In the genomic region with DNA sequence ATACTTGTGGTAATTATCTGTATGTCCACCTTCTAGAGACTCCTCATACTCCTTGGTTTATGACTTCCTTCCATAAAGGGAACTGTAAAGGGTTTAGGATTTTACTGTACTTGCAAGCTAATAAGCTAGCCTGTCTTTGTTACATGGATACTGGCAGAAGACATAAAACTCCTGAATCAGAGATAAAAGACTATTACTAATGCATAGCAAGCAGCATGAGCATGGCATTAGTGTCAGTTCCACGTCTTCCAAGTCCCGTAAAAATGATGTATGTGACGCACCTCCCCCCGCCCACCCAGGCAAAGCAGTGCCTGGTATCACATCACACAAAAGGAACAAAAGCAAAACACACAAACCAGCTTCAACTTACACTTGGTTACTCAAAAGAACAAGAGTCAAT, we compare ENCODE assay signal across 1 cellular context.
A peak's percentile ranks its signal among the peaks of the same experiment; 100 is the strongest.
TF ChIP-seq lines count a peak whose summit lies in the region.

No MANE protein-coding gene starts in this region.

TF ChIP-seq in HEK293, 187 proteins besides CTCF, POLR2A, EP300 and RAD21 (continued from another document and continues in another):
- TF ChIP-seq, protein P1, sequence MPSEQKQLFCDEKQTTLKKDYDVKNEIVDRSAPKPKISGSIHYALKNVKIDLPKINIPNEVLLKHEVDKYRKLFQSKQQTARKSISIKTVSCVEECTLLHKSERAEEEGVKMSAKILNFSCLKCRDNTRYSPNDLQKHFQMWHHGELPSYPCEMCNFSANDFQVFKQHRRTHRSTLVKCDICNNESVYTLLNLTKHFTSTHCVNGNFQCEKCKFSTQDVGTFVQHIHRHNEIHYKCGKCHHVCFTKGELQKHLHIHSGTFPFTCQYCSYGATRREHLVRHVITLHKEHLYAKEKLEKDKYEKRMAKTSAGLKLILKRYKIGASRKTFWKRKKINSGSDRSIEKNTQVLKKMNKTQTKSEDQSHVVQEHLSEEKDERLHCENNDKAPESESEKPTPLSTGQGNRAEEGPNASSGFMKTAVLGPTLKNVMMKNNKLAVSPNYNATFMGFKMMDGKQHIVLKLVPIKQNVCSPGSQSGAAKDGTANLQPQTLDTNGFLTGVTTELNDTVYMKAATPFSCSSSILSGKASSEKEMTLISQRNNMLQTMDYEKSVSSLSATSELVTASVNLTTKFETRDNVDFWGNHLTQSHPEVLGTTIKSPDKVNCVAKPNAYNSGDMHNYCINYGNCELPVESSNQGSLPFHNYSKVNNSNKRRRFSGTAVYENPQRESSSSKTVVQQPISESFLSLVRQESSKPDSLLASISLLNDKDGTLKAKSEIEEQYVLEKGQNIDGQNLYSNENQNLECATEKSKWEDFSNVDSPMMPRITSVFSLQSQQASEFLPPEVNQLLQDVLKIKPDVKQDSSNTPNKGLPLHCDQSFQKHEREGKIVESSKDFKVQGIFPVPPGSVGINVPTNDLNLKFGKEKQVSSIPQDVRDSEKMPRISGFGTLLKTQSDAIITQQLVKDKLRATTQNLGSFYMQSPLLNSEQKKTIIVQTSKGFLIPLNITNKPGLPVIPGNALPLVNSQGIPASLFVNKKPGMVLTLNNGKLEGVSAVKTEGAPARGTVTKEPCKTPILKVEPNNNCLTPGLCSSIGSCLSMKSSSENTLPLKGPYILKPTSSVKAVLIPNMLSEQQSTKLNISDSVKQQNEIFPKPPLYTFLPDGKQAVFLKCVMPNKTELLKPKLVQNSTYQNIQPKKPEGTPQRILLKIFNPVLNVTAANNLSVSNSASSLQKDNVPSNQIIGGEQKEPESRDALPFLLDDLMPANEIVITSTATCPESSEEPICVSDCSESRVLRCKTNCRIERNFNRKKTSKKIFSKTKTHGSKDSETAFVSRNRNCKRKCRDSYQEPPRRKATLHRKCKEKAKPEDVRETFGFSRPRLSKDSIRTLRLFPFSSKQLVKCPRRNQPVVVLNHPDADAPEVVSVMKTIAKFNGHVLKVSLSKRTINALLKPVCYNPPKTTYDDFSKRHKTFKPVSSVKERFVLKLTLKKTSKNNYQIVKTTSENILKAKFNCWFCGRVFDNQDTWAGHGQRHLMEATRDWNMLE (tag by site-specific recombination; conservative IDR thresholded peaks at IDR 0.05; ENCODE audit: low read depth) = no peak
- TF ChIP-seq, protein P2, sequence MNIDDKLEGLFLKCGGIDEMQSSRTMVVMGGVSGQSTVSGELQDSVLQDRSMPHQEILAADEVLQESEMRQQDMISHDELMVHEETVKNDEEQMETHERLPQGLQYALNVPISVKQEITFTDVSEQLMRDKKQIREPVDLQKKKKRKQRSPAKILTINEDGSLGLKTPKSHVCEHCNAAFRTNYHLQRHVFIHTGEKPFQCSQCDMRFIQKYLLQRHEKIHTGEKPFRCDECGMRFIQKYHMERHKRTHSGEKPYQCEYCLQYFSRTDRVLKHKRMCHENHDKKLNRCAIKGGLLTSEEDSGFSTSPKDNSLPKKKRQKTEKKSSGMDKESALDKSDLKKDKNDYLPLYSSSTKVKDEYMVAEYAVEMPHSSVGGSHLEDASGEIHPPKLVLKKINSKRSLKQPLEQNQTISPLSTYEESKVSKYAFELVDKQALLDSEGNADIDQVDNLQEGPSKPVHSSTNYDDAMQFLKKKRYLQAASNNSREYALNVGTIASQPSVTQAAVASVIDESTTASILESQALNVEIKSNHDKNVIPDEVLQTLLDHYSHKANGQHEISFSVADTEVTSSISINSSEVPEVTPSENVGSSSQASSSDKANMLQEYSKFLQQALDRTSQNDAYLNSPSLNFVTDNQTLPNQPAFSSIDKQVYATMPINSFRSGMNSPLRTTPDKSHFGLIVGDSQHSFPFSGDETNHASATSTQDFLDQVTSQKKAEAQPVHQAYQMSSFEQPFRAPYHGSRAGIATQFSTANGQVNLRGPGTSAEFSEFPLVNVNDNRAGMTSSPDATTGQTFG (tag by site-specific recombination; IDR thresholded peaks at IDR 0.05; ENCODE audit: borderline replicate concordance) = no peak
- TF ChIP-seq, protein P3, sequence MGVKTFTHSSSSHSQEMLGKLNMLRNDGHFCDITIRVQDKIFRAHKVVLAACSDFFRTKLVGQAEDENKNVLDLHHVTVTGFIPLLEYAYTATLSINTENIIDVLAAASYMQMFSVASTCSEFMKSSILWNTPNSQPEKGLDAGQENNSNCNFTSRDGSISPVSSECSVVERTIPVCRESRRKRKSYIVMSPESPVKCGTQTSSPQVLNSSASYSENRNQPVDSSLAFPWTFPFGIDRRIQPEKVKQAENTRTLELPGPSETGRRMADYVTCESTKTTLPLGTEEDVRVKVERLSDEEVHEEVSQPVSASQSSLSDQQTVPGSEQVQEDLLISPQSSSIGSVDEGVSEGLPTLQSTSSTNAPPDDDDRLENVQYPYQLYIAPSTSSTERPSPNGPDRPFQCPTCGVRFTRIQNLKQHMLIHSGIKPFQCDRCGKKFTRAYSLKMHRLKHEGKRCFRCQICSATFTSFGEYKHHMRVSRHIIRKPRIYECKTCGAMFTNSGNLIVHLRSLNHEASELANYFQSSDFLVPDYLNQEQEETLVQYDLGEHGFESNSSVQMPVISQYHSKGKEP (tag by site-specific recombination; IDR thresholded peaks at IDR 0.05) = peak; percentile 36; the same call in 1 of the 2 replicates
- TF ChIP-seq, protein P4, sequence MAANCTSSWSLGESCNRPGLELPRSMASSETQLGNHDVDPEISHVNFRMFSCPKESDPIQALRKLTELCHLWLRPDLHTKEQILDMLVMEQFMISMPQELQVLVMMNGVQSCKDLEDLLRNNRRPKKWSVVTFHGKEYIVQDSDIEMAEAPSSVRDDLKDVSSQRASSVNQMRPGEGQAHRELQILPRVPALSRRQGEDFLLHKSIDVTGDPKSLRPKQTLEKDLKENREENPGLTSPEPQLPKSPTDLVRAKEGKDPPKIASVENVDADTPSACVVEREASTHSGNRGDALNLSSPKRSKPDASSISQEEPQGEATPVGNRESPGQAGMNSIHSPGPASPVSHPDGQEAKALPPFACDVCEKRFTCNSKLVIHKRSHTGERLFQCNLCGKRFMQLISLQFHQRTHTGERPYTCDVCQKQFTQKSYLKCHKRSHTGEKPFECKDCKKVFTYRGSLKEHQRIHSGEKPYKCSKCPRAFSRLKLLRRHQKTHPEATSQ (tag by site-specific recombination; IDR thresholded peaks at IDR 0.05) = no peak
- TF ChIP-seq ZNF202 (tag by site-specific recombination; IDR thresholded peaks at IDR 0.05; ENCODE audit: borderline replicate concordance) (no peak), ZNF416 (tag by site-specific recombination; IDR thresholded peaks at IDR 0.05) (no peak), ZSCAN23 (tag by site-specific recombination; IDR thresholded peaks at IDR 0.05) (no peak), ZNF426 (tag by site-specific recombination; IDR thresholded peaks at IDR 0.05) (no peak), ZNF843 (tag by site-specific recombination; IDR thresholded peaks at IDR 0.05) (peak; percentile 91), ZNF548 (tag by site-specific recombination; IDR thresholded peaks at IDR 0.05) (no peak), ZNF10 (tag by site-specific recombination; IDR thresholded peaks at IDR 0.05) (no peak; the same call in 1 of the 2 replicates), ZNF354C (tag by site-specific recombination; IDR thresholded peaks at IDR 0.05; ENCODE audit: borderline replicate concordance, low read depth) (no peak), ZNF169 (tag by site-specific recombination; IDR thresholded peaks at IDR 0.05) (no peak), GLI2 (tag by site-specific recombination; IDR thresholded peaks at IDR 0.05; ENCODE audit: borderline replicate concordance, low read depth) (no peak; the same call in 1 of the 2 replicates), ZNF544 (tag by site-specific recombination; IDR thresholded peaks at IDR 0.05) (no peak), ZNF473 (tag by site-specific recombination; IDR thresholded peaks at IDR 0.05) (no peak), ZNF311 (tag by site-specific recombination; IDR thresholded peaks at IDR 0.05; ENCODE audit: borderline replicate concordance) (no peak), ZNF549 (tag by site-specific recombination; IDR thresholded peaks at IDR 0.05) (no peak), ZNF157 (tag by site-specific recombination; IDR thresholded peaks at IDR 0.05) (no peak), ZNF404 (tag by site-specific recombination; IDR thresholded peaks at IDR 0.05) (no peak), ZNF175 (tag by site-specific recombination; IDR thresholded peaks at IDR 0.05) (no peak), ZXDB (tag by site-specific recombination; IDR thresholded peaks at IDR 0.05) (peak; percentile 41; the same call in 1 of the 2 replicates), ZNF776 (tag by site-specific recombination; IDR thresholded peaks at IDR 0.05; ENCODE audit: borderline replicate concordance) (no peak), FEZF1 (tag by site-specific recombination; IDR thresholded peaks at IDR 0.05) (peak; percentile 97), GLIS1 (tag by site-specific recombination; IDR thresholded peaks at IDR 0.05) (no peak), ZNF561 (tag by site-specific recombination; IDR thresholded peaks at IDR 0.05; ENCODE audit: borderline replicate concordance) (peak; percentile 27; the same call in 1 of the 2 replicates), ZNF510 (tag by site-specific recombination; IDR thresholded peaks at IDR 0.05; ENCODE audit: insufficient replicate concordance) (no peak), ZNF610 (tag by site-specific recombination; IDR thresholded peaks at IDR 0.05; ENCODE audit: borderline replicate concordance) (0 out of 2 replicates have a peak, but pooled peaks have one; percentile 21), BCL11A (tag by site-specific recombination; IDR thresholded peaks at IDR 0.05; ENCODE audit: low read depth) (no peak), RBAK (tag by site-specific recombination; IDR thresholded peaks at IDR 0.05) (no peak), ZNF112 (tag by site-specific recombination; IDR thresholded peaks at IDR 0.05) (no peak)
- TF ChIP-seq, protein P5, sequence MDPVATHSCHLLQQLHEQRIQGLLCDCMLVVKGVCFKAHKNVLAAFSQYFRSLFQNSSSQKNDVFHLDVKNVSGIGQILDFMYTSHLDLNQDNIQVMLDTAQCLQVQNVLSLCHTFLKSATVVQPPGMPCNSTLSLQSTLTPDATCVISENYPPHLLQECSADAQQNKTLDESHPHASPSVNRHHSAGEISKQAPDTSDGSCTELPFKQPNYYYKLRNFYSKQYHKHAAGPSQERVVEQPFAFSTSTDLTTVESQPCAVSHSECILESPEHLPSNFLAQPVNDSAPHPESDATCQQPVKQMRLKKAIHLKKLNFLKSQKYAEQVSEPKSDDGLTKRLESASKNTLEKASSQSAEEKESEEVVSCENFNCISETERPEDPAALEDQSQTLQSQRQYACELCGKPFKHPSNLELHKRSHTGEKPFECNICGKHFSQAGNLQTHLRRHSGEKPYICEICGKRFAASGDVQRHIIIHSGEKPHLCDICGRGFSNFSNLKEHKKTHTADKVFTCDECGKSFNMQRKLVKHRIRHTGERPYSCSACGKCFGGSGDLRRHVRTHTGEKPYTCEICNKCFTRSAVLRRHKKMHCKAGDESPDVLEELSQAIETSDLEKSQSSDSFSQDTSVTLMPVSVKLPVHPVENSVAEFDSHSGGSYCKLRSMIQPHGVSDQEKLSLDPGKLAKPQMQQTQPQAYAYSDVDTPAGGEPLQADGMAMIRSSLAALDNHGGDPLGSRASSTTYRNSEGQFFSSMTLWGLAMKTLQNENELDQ (tag by site-specific recombination; IDR thresholded peaks at IDR 0.05; ENCODE audit: low read depth) = no peak
- TF ChIP-seq, protein P6, sequence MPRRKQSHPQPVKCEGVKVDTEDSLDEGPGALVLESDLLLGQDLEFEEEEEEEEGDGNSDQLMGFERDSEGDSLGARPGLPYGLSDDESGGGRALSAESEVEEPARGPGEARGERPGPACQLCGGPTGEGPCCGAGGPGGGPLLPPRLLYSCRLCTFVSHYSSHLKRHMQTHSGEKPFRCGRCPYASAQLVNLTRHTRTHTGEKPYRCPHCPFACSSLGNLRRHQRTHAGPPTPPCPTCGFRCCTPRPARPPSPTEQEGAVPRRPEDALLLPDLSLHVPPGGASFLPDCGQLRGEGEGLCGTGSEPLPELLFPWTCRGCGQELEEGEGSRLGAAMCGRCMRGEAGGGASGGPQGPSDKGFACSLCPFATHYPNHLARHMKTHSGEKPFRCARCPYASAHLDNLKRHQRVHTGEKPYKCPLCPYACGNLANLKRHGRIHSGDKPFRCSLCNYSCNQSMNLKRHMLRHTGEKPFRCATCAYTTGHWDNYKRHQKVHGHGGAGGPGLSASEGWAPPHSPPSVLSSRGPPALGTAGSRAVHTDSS (tag by site-specific recombination; IDR thresholded peaks at IDR 0.05) = no peak
- TF ChIP-seq, protein P7, sequence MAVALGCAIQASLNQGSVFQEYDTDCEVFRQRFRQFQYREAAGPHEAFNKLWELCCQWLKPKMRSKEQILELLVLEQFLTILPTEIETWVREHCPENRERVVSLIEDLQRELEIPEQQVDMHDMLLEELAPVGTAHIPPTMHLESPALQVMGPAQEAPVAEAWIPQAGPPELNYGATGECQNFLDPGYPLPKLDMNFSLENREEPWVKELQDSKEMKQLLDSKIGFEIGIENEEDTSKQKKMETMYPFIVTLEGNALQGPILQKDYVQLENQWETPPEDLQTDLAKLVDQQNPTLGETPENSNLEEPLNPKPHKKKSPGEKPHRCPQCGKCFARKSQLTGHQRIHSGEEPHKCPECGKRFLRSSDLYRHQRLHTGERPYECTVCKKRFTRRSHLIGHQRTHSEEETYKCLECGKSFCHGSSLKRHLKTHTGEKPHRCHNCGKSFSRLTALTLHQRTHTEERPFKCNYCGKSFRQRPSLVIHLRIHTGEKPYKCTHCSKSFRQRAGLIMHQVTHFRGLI (tag by site-specific recombination; IDR thresholded peaks at IDR 0.05) = no peak
- TF ChIP-seq, protein P8, sequence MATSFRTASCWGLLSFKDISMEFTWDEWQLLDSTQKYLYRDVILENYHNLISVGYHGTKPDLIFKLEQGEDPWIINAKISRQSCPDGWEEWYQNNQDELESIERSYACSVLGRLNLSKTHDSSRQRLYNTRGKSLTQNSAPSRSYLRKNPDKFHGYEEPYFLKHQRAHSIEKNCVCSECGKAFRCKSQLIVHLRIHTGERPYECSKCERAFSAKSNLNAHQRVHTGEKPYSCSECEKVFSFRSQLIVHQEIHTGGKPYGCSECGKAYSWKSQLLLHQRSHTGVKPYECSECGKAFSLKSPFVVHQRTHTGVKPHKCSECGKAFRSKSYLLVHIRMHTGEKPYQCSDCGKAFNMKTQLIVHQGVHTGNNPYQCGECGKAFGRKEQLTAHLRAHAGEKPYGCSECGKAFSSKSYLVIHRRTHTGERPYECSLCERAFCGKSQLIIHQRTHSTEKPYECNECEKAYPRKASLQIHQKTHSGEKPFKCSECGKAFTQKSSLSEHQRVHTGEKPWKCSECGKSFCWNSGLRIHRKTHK (tag by site-specific recombination; IDR thresholded peaks at IDR 0.05) = no peak
- TF ChIP-seq, protein P9, sequence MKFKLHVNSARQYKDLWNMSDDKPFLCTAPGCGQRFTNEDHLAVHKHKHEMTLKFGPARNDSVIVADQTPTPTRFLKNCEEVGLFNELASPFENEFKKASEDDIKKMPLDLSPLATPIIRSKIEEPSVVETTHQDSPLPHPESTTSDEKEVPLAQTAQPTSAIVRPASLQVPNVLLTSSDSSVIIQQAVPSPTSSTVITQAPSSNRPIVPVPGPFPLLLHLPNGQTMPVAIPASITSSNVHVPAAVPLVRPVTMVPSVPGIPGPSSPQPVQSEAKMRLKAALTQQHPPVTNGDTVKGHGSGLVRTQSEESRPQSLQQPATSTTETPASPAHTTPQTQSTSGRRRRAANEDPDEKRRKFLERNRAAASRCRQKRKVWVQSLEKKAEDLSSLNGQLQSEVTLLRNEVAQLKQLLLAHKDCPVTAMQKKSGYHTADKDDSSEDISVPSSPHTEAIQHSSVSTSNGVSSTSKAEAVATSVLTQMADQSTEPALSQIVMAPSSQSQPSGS (tag by site-specific recombination; IDR thresholded peaks at IDR 0.05; ENCODE audit: low read depth) = no peak
